ENCODE assay signal across 1 cellular context in genomic region chr22:41382098-41382578, GRCh38.
TF ChIP-seq lines count a peak whose summit lies in the region.

No MANE protein-coding gene starts in this region.

TF ChIP-seq in K562, 482 proteins besides CTCF, POLR2A, EP300 and RAD21 (continued from another document):
- TF ChIP-seq MGA (IDR thresholded peaks at IDR 0.05) (no peak), CBX8 (IDR thresholded peaks at IDR 0.05; ENCODE audit: borderline replicate concordance, extremely low read depth, low read depth, low read length, poor library complexity, severe bottlenecking) (no peak), TARDBP (IDR thresholded peaks at IDR 0.05) (no peak), EHMT2 (IDR thresholded peaks at IDR 0.05) (no peak), CUX1 (CRISPR knock-in tag; IDR thresholded peaks at IDR 0.05) (no peak), NFE2L1 (tag; IDR thresholded peaks at IDR 0.05; ENCODE audit: borderline replicate concordance, low read depth) (no peak), VEZF1 (CRISPR knock-in tag; IDR thresholded peaks at IDR 0.05) (peak; percentile 63), ZNF764 (CRISPR knock-in tag; IDR thresholded peaks at IDR 0.05; ENCODE audit: low read depth) (no peak), ARID1B (IDR thresholded peaks at IDR 0.05) (no peak)
